In the genomic region with DNA sequence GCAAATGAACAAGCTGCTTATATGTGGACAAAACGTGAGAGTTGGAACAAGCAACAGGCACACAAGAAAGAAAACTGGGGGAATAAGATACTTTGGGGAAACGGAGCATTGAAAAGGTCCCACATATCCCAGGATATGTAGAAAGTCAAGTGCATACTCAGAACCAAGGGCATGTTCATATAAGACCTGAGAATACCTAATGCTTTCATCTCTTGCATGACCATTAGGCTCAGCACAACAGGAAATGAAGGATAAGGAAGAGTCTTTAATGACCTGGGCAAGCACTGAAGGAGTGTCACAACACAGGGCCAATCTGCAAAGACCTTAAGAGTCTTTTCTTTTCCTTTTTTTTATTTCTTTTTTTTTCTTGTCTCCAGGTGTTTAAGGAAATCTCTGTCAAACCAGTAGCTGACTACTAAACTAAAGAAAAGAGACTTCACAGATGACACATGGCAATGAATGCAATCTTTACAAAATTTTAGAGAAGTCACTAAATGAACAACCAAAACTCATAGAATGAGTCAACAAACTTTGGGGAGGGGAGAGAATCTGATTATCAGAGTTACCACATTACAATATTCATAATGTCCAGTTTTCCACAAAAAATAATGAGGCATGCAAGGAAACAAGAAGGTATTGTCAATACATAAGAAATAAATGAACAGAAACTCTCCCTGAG, we compare ENCODE assay signal across 24 cellular contexts.
A peak's percentile ranks its signal among the peaks of the same experiment; 100 is the strongest.
DNase-seq lines count a peak whose midpoint lies in the region; ATAC-seq, FAIRE-seq and TF ChIP-seq lines count a peak whose summit lies in the region.
"Had no signal": no experiment of that assay in that cellular context is flagged by ENCODE, and none has a peak within 500 bp of the region (broad histone marks: within the 10 kb centered on the region; RNA-seq: fewer than 3 reads in every experiment).

No MANE protein-coding gene starts in this region.

- TF ChIP-seq CTCF in GM13977 (IDR thresholded peaks at IDR 0.05; ENCODE audit: extremely low read depth, insufficient read depth, missing control alignments): no peak

- peaks cover 6% of the 10 kb centered on the region for H3K4me1 Mint-ChIP-seq in activated naive CD8-positive, alpha-beta T cell treated with anti-CD3 and anti-CD28 coated beads, Interleukin-2, amount 50 U/mL, for 24 hours
- H3K4me1 Mint-ChIP-seq in activated naive CD8-positive, alpha-beta T cell treated with anti-CD3 and anti-CD28 coated beads for 36 hours: peaks cover 5% of the 10 kb centered on the region
- H3K4me1 Mint-ChIP-seq in activated naive CD4-positive, alpha-beta T cell treated with anti-CD3 and anti-CD28 coated beads, Interleukin-2, amount 10 ng/mL, durations not matched to agents 7 days and 5 days: peaks cover 4% of the 10 kb centered on the region
- H3K4me1 Mint-ChIP-seq: B cell, natural killer cell had no signal

- H3K9me3 ChIP-seq in small intestine (ENCODE audit: control insufficient read depth, low read depth): no peaks in the 10 kb centered on the region
- H3K9me3 ChIP-seq: ascending aorta, heart left ventricle had no signal

- H3K27me3 Mint-ChIP-seq in activated naive CD8-positive, alpha-beta T cell treated with anti-CD3 and anti-CD28 coated beads, Interleukin-2, amount 50 U/mL, for 24 hours: no peaks in the 10 kb centered on the region
- H3K27me3 Mint-ChIP-seq in activated naive CD8-positive, alpha-beta T cell treated with anti-CD3 and anti-CD28 coated beads for 36 hours: no peaks in the 10 kb centered on the region
- H3K27me3 Mint-ChIP-seq in activated naive CD4-positive, alpha-beta T cell treated with anti-CD3 and anti-CD28 coated beads, Interleukin-2, amount 10 ng/mL, durations not matched to agents 7 days and 5 days: no peaks in the 10 kb centered on the region
- H3K27me3 Mint-ChIP-seq: activated CD4-positive, alpha-beta T cell treated with anti-CD3 and anti-CD28 coated beads for 36 hours; activated naive CD8-positive, alpha-beta T cell; B cell had no signal

- no peaks in the 10 kb centered on the region for H3K27me3 ChIP-seq in small intestine (ENCODE audit: control insufficient read depth in 2 of 2, insufficient read depth in 2 of 2, low read length in 2 of 2)
- H3K27me3 ChIP-seq: ascending aorta had no signal

- H3K4me1 ChIP-seq in small intestine (ENCODE audit: control insufficient read depth in 2 of 2, insufficient read depth in 1 of 2, low read depth in 1 of 2, low read length in 1 of 2): no peaks in the 10 kb centered on the region
- H3K4me1 ChIP-seq: ascending aorta, heart left ventricle had no signal

- H3K27ac Mint-ChIP-seq in activated naive CD8-positive, alpha-beta T cell treated with anti-CD3 and anti-CD28 coated beads, Interleukin-2, amount 50 U/mL, for 24 hours: no peak overlapping the region
- no peak overlapping the region for H3K27ac Mint-ChIP-seq in activated naive CD8-positive, alpha-beta T cell treated with anti-CD3 and anti-CD28 coated beads for 36 hours
- no peak overlapping the region for H3K27ac Mint-ChIP-seq in activated naive CD4-positive, alpha-beta T cell treated with anti-CD3 and anti-CD28 coated beads, Interleukin-2, amount 10 ng/mL, durations not matched to agents 7 days and 5 days
- H3K27ac Mint-ChIP-seq: activated CD4-positive, alpha-beta T cell treated with anti-CD3 and anti-CD28 coated beads for 36 hours; activated naive CD8-positive, alpha-beta T cell; B cell; natural killer cell; T-helper 2 cell treated with Interferon-gamma antibody and Interleukin-4, amounts not matched to agents 5 μg/mL and 100 μg/mL, for 36 hours had no signal

- ATAC-seq in activated naive CD8-positive, alpha-beta T cell treated with anti-CD3 and anti-CD28 coated beads, Interleukin-2, amount 50 U/mL, for 24 hours: peak; percentile 49
- peak; percentile 67 for ATAC-seq in HG02623 (IDR thresholded peaks at IDR 0.05; ENCODE audit: unreplicated experiment)
- ATAC-seq in HG03520 (IDR thresholded peaks at IDR 0.05; ENCODE audit: unreplicated experiment): peak; percentile 43
- ATAC-seq: activated CD4-positive, alpha-beta T cell treated with anti-CD3 and anti-CD28 coated beads for 36 hours; heart left ventricle; natural killer cell had no signal

- FAIRE-seq in small intestine (lab: Jason Lieb, UNC): peak; percentile 85
- FAIRE-seq: GM18507 had no signal

- WGBS in small intestine, 3 donors: 29 to 83% (median 51%) methylated on average over 2 of the region's 2 CpGs

- no peaks in the 10 kb centered on the region for H3K9me3 Mint-ChIP-seq in activated naive CD8-positive, alpha-beta T cell treated with anti-CD3 and anti-CD28 coated beads, Interleukin-2, amount 50 U/mL, for 24 hours
- H3K9me3 Mint-ChIP-seq in activated naive CD8-positive, alpha-beta T cell treated with anti-CD3 and anti-CD28 coated beads for 36 hours: peaks cover 3% of the 10 kb centered on the region
- no peaks in the 10 kb centered on the region for H3K9me3 Mint-ChIP-seq in activated naive CD4-positive, alpha-beta T cell treated with anti-CD3 and anti-CD28 coated beads, Interleukin-2, amount 10 ng/mL, durations not matched to agents 7 days and 5 days
- H3K9me3 Mint-ChIP-seq: natural killer cell had no signal

- no peak for DNase-seq in activated naive CD8-positive, alpha-beta T cell treated with anti-CD3 and anti-CD28 coated beads, Interleukin-2, amount 50 U/mL, for 24 hours
- DNase-seq in activated naive CD8-positive, alpha-beta T cell treated with anti-CD3 and anti-CD28 coated beads for 36 hours: no peak
- DNase-seq in small intestine: no peak
- no peak for DNase-seq in GM13977 (ENCODE audit: low spot score)
- no peak for DNase-seq in activated naive CD4-positive, alpha-beta T cell treated with anti-CD3 and anti-CD28 coated beads, Interleukin-2, amount 10 ng/mL, durations not matched to agents 7 days and 5 days
- DNase-seq in stimulated activated CD4-positive, alpha-beta T cell treated with anti-CD3 and anti-CD28 coated beads, Interleukin-2, amount 100 ng/mL, for 48 hours: no peak
- DNase-seq: activated CD4-positive, alpha-beta T cell treated with anti-CD3 and anti-CD28 coated beads for 36 hours; caudate nucleus; DMS153; heart left ventricle; natural killer cell; NCI-H1105; NCI-H187 treated with DMSO at 0.1 percent for 48 hours; NCI-H524; occipital lobe; Right ventricle myocardium superior; trophoblast cell had no signal

- no peak overlapping the region for H3K27ac ChIP-seq in small intestine (ENCODE audit: low read depth in 1 of 2, low read length in 1 of 2)
- H3K27ac ChIP-seq: ascending aorta, heart left ventricle had no signal

- in situ Hi-C loops in GM13977 (cut with MboI; ENCODE audit: low pct_unique_long_range_greater_than_20kb, low sequenced_read_pairs, unreplicated experiment): no loop called here

- H3K4me3 Mint-ChIP-seq in activated naive CD8-positive, alpha-beta T cell treated with anti-CD3 and anti-CD28 coated beads, Interleukin-2, amount 50 U/mL, for 24 hours: no peak overlapping the region
- H3K4me3 Mint-ChIP-seq in activated naive CD8-positive, alpha-beta T cell treated with anti-CD3 and anti-CD28 coated beads for 36 hours: no peak overlapping the region
- no peak overlapping the region for H3K4me3 Mint-ChIP-seq in activated naive CD4-positive, alpha-beta T cell treated with anti-CD3 and anti-CD28 coated beads, Interleukin-2, amount 10 ng/mL, durations not matched to agents 7 days and 5 days
- H3K4me3 Mint-ChIP-seq: activated CD4-positive, alpha-beta T cell treated with anti-CD3 and anti-CD28 coated beads for 36 hours; activated naive CD8-positive, alpha-beta T cell; B cell; natural killer cell; T-helper 2 cell treated with Interferon-gamma antibody and Interleukin-4, amounts not matched to agents 5 μg/mL and 100 μg/mL, for 36 hours had no signal

- H3K4me3 ChIP-seq in small intestine (ENCODE audit: low read depth in 1 of 2, low read length in 2 of 2): no peak overlapping the region
- H3K4me3 ChIP-seq: ascending aorta, heart left ventricle had no signal

- H3K36me3 ChIP-seq in small intestine (ENCODE audit: control insufficient read depth in 2 of 2, insufficient read depth in 2 of 2, low read length in 2 of 2): no peaks in the 10 kb centered on the region
- H3K36me3 ChIP-seq: ascending aorta, heart left ventricle had no signal

- no peaks in the 10 kb centered on the region for H3K36me3 Mint-ChIP-seq in activated naive CD8-positive, alpha-beta T cell treated with anti-CD3 and anti-CD28 coated beads, Interleukin-2, amount 50 U/mL, for 24 hours (ENCODE audit: low read depth)
- peaks cover 1% of the 10 kb centered on the region for H3K36me3 Mint-ChIP-seq in activated naive CD8-positive, alpha-beta T cell treated with anti-CD3 and anti-CD28 coated beads for 36 hours
- peaks cover 1% of the 10 kb centered on the region for H3K36me3 Mint-ChIP-seq in activated naive CD4-positive, alpha-beta T cell treated with anti-CD3 and anti-CD28 coated beads, Interleukin-2, amount 10 ng/mL, durations not matched to agents 7 days and 5 days
- H3K36me3 Mint-ChIP-seq: activated naive CD8-positive, alpha-beta T cell; natural killer cell had no signal

- CTCF ChIA-PET in activated naive CD4-positive, alpha-beta T cell treated with anti-CD3 and anti-CD28 coated beads, Interleukin-2, amount 10 ng/mL, durations not matched to agents 7 days and 5 days (lab: Charles Lee): no interaction called here
